Comparison of ENCODE assay signal across 1 cellular context in genomic region chr5:160312960-160313734, GRCh38.
TF ChIP-seq lines count a peak whose summit lies in the region.

No MANE protein-coding gene starts in this region.

TF ChIP-seq in WTC11, 78 proteins besides CTCF, POLR2A, EP300 and RAD21 (continued from another document):
- no peak for TF ChIP-seq ZNF281 (CRISPR knock-in tag; IDR thresholded peaks at IDR 0.05)
- TF ChIP-seq TEAD4 (CRISPR knock-in tag; IDR thresholded peaks at IDR 0.05): no peak
- no peak for TF ChIP-seq ZNF425 (CRISPR knock-in tag; conservative IDR thresholded peaks at IDR 0.05)
